Comparison of ENCODE assay signal across 15 cellular contexts in genomic region chr20:8404912-8405635, GRCh38.
DNase-seq lines count a peak whose midpoint lies in the region; ATAC-seq, FAIRE-seq and TF ChIP-seq lines count a peak whose summit lies in the region.
"Had no signal": no experiment of that assay in that cellular context is flagged by ENCODE, and none has a peak within 500 bp of the region (broad histone marks: within the 10 kb centered on the region; RNA-seq: fewer than 3 reads in every experiment).

No MANE protein-coding gene starts in this region.

- H3K36me3 ChIP-seq in OCI-LY3 (replicated peaks; ENCODE audit: low read depth, low read length) (no peaks in the 10 kb centered on the region), gastrocnemius medialis (no peaks in the 10 kb centered on the region)
- H3K36me3 ChIP-seq: BE2C, Peyer's patch had no signal

- in situ Hi-C loops in gastrocnemius medialis (cut with MboI; ENCODE audit: low sequenced_read_pairs in 4 of 4) = loop anchor here in 1 of 4 donors (25.0 kb wide), 1 partner anchor 307 kb away; no protein-coding TSS in a partner anchor

- TF ChIP-seq POLR2A in GM12891 (IDR thresholded peaks at IDR 0.05; ENCODE audit: low read depth, low read length) (no peak), gastrocnemius medialis (IDR thresholded peaks at IDR 0.05) (no peak)

- no peaks in the 10 kb centered on the region for H3K27me3 ChIP-seq in OCI-LY3 (ENCODE audit: low read depth, low read length)
- no peaks in the 10 kb centered on the region for H3K27me3 ChIP-seq in right cardiac atrium (ENCODE audit: control insufficient read depth, insufficient read depth)
- H3K27me3 ChIP-seq in gastrocnemius medialis = no peaks in the 10 kb centered on the region
- H3K27me3 ChIP-seq: BE2C, Peyer's patch had no signal

- no peak for TF ChIP-seq CTCF in OCI-LY3 (IDR thresholded peaks at IDR 0.05; ENCODE audit: low read depth, low read length)
- no peak for TF ChIP-seq CTCF in gastrocnemius medialis (IDR thresholded peaks at IDR 0.05 in 4 of 5, conservative IDR thresholded peaks at IDR 0.05 in 1 of 5)

- no peak overlapping the region for H2AFZ ChIP-seq in OCI-LY3 (ENCODE audit: low read depth, low read length)

- no peaks in the 10 kb centered on the region for H3K79me2 ChIP-seq in OCI-LY3 (ENCODE audit: low read length)

- H3K9me3 ChIP-seq in OCI-LY3 (ENCODE audit: insufficient read depth, low read length) (no peaks in the 10 kb centered on the region), right cardiac atrium (ENCODE audit: control insufficient read depth, low read length) (no peaks in the 10 kb centered on the region), gastrocnemius medialis (no peaks in the 10 kb centered on the region)
- H3K9me3 ChIP-seq: BE2C, Peyer's patch had no signal

- H3K4me3 ChIP-seq in OCI-LY3 (ENCODE audit: low read length) (no peak overlapping the region), right cardiac atrium (ENCODE audit: low read length) (no peak overlapping the region), gastrocnemius medialis (no peak overlapping the region)
- H3K4me3 ChIP-seq: Peyer's patch had no signal

- intact Hi-C loops in right cardiac atrium (cut with DNase I) = no loop called here
- intact Hi-C loops in gastrocnemius medialis (cut with DNase I; ENCODE audit: low total_unique reads) = no loop called here
- intact Hi-C loops in posterior vena cava (cut with DNase I) = no loop called here

- H3K4me1 ChIP-seq in OCI-LY3 (ENCODE audit: low read length) (peaks cover 24% of the 10 kb centered on the region), right cardiac atrium (ENCODE audit: control insufficient read depth, insufficient read depth, low read length) (no peaks in the 10 kb centered on the region), gastrocnemius medialis (peaks cover 0 to 30% of the 10 kb centered on the region in 2 donors)

- no peak for FAIRE-seq in GM12891 (lab: Jason Lieb, UNC)

- H3K9ac ChIP-seq in OCI-LY3 (ENCODE audit: low read length) = no peak overlapping the region
- H3K9ac ChIP-seq: KMS-11 had no signal

- peak overlapping the region; percentile 11 for H3K4me2 ChIP-seq in OCI-LY3 (ENCODE audit: low read length)
- H3K4me2 ChIP-seq: KMS-11 had no signal

- DNase-seq in GM12891 (ENCODE audit: insufficient read length, low spot score) = no peak
- peak in 1 of 3 donors; percentile 42 for DNase-seq in right cardiac atrium
- no peak for DNase-seq in gastrocnemius medialis
- DNase-seq in posterior vena cava (ENCODE audit: low spot score) = no peak
- DNase-seq: BE2C, NCI-H187 treated with DMSO at 0.1 percent for 48 hours, NCI-H446 treated with DMSO at 0.1 percent for 48 hours, NCI-H82, Peyer's patch, SIG-M5 had no signal

- no peak overlapping the region for H3K27ac ChIP-seq in OCI-LY3 (ENCODE audit: low read length)
- no peak overlapping the region for H3K27ac ChIP-seq in right cardiac atrium (ENCODE audit: low read length)
- H3K27ac ChIP-seq in gastrocnemius medialis = no peak overlapping the region
- H3K27ac ChIP-seq: KMS-11, Peyer's patch had no signal

- 75% methylated on average over 6 of the region's 6 CpGs for WGBS in right cardiac atrium

- no peaks in the 10 kb centered on the region for H4K20me1 ChIP-seq in OCI-LY3 (ENCODE audit: insufficient read depth, low read length)

- ATAC-seq in GM18858 (IDR thresholded peaks at IDR 0.05; ENCODE audit: unreplicated experiment) (peak; percentile 24), right cardiac atrium (peak; percentile 74 to 75), gastrocnemius medialis (no peak), GM19328 (IDR thresholded peaks at IDR 0.05; ENCODE audit: unreplicated experiment) (no peak)
- ATAC-seq: HCT116 had no signal

TF ChIP-seq in GM12891, 5 proteins besides CTCF, POLR2A, EP300 and RAD21:
- TF ChIP-seq SPI1 (IDR thresholded peaks at IDR 0.05; ENCODE audit: low read depth, low read length) (peak; percentile 56), POU2F2 (IDR thresholded peaks at IDR 0.05; ENCODE audit: low read depth, low read length) (no peak)

Comparison
In these comparisons a context has a peak if more than half of its experiments do, and no peak if none do; other contexts are left out.
1. ATAC-seq: peak in GM18858 (single experiment) and right cardiac atrium (2 of 2); none in gastrocnemius medialis (0 of 2) and GM19328 (single experiment).